ENCODE assay signal across 22 cellular contexts in the genomic region with DNA sequence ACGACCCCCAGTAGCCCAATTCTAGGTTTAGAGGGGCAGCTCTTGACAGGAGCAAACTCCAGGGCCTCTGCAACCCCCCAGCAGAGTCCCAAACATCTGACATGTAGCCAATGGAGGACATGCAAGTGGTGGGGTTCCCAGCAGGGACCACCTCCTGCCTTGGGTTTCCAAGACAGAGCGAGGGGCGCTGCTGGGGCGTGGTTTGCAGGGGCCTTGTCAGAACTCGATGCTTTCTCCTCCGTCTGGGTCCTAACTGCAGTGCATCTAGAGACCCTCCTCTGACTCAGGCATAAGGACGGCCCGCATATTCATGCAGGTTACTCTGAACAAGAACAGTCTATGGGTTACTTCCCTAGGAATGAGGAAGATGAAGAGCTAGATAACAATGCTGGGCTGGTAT. TPM values are rescaled to one million over a fixed set of nuclear protein-coding genes. Genes with fewer than 3 reads are reported as not detected.
"Had no signal": no experiment of that assay in that cellular context is flagged by ENCODE, and none has a peak within 500 bp of the region (broad histone marks: within the 10 kb centered on the region; RNA-seq: fewer than 3 reads in every experiment).

No MANE protein-coding gene starts in this region.

- H3K4me3 ChIP-seq: coronary artery, lower lobe of right lung, mucosa of descending colon, transverse colon had no signal

- H3K4me3 Mint-ChIP-seq: activated B cell treated with CpG ODN at 0.5 μM for 24 hours; activated naive CD8-positive, alpha-beta T cell; activated T-cell treated with anti-CD3 and anti-CD28 coated beads, Interleukin-2, amount 50 U/mL, for 4 hours; stimulated activated effector memory CD8-positive, alpha-beta T cell treated with anti-CD3 and anti-CD28 coated beads, Interleukin-12 subunit alpha, Interleukin-12 subunit beta, amount 100 ng/mL, for 72 hours; stimulated activated naive CD8-positive, alpha-beta T cell treated with anti-CD3 and anti-CD28 coated beads, Interleukin-15, amount 100 ng/mL, for 72 hours; T-helper 1 cell treated with Interleukin-12 subunit alpha and Interleukin-12 subunit beta and Interleukin-4 antibody, amounts not matched to agents 30 μg/mL and 1 μg/mL, for 36 hours had no signal

- H3K36me3 Mint-ChIP-seq: activated naive CD8-positive, alpha-beta T cell; stimulated activated effector memory CD8-positive, alpha-beta T cell treated with anti-CD3 and anti-CD28 coated beads, Interleukin-12 subunit alpha, Interleukin-12 subunit beta, amount 100 ng/mL, for 72 hours had no signal

- H3K27ac ChIP-seq: lower lobe of right lung, transverse colon had no signal

- DNase-seq: activated B cell treated with CpG ODN at 0.5 μM for 24 hours; activated CD4-positive, alpha-beta T cell treated with anti-CD3 and anti-CD28 coated beads for 4 hours; activated CD4-positive, alpha-beta T cell treated with anti-CD3 and anti-CD28 coated beads, Interleukin-2, amount 50 U/mL, for 48 hours; activated CD8-positive, alpha-beta memory T cell treated with anti-CD3 and anti-CD28 coated beads, Interleukin-2, amount 50 U/mL, for 48 hours; activated naive CD4-positive, alpha-beta T cell; activated T-cell treated with anti-CD3 and anti-CD28 coated beads, Interleukin-2, amount 50 U/mL, for 4 hours; foreskin fibroblast; hippocampal formation; lower lobe of right lung; mesendoderm; occipital lobe; stimulated activated CD4-positive, alpha-beta T cell treated with anti-CD3 and anti-CD28 coated beads, Interleukin-2, amount 100 ng/mL, for 24 hours; stimulated activated naive CD8-positive, alpha-beta T cell treated with anti-CD3 and anti-CD28 coated beads, Interleukin-15, amount 100 ng/mL, for 72 hours; transverse colon had no signal

- H3K9me3 Mint-ChIP-seq: activated B cell treated with CpG ODN at 0.5 μM for 24 hours; activated T-cell treated with anti-CD3 and anti-CD28 coated beads, Interleukin-2, amount 50 U/mL, for 4 hours; activated T-helper 2 cell treated with anti-CD3 and anti-CD28 coated beads, Interferon-gamma antibody, Interleukin-2, Interleukin-4, amounts not matched to agents 10 μg/mL and 5 μg/mL and 100 μg/mL, durations not matched to agents 14 hours and 24 hours and 36 hours; stimulated activated effector memory CD8-positive, alpha-beta T cell treated with anti-CD3 and anti-CD28 coated beads, Interleukin-12 subunit alpha, Interleukin-12 subunit beta, amount 100 ng/mL, for 72 hours; stimulated activated naive CD8-positive, alpha-beta T cell treated with anti-CD3 and anti-CD28 coated beads, Interleukin-15, amount 100 ng/mL, for 72 hours; T-helper 1 cell treated with Interleukin-12 subunit alpha and Interleukin-12 subunit beta and Interleukin-4 antibody, amounts not matched to agents 30 μg/mL and 1 μg/mL, for 36 hours had no signal

- H3K4me1 Mint-ChIP-seq: activated B cell treated with CpG ODN at 0.5 μM for 24 hours; stimulated activated effector memory CD8-positive, alpha-beta T cell treated with anti-CD3 and anti-CD28 coated beads, Interleukin-12 subunit alpha, Interleukin-12 subunit beta, amount 100 ng/mL, for 72 hours; stimulated activated naive CD8-positive, alpha-beta T cell treated with anti-CD3 and anti-CD28 coated beads, Interleukin-15, amount 100 ng/mL, for 72 hours had no signal

- H3K9me3 ChIP-seq: lower lobe of right lung, mucosa of descending colon, transverse colon had no signal

- H3K27ac Mint-ChIP-seq: activated B cell treated with CpG ODN at 0.5 μM for 24 hours; activated naive CD8-positive, alpha-beta T cell; activated T-helper 2 cell treated with anti-CD3 and anti-CD28 coated beads, Interferon-gamma antibody, Interleukin-2, Interleukin-4, amounts not matched to agents 10 μg/mL and 5 μg/mL and 100 μg/mL, durations not matched to agents 14 hours and 24 hours and 36 hours; T-helper 1 cell treated with Interleukin-12 subunit alpha and Interleukin-12 subunit beta and Interleukin-4 antibody, amounts not matched to agents 30 μg/mL and 1 μg/mL, for 36 hours had no signal

- H3K27me3 ChIP-seq: transverse colon had no signal

- ATAC-seq: activated T-cell treated with anti-CD3 and anti-CD28 coated beads, Interleukin-2, amount 50 U/mL, for 4 hours; left colon; mucosa of descending colon; stimulated activated effector memory CD8-positive, alpha-beta T cell treated with anti-CD3 and anti-CD28 coated beads, Interleukin-12 subunit alpha, Interleukin-12 subunit beta, amount 100 ng/mL, for 72 hours; stimulated activated naive CD8-positive, alpha-beta T cell treated with anti-CD3 and anti-CD28 coated beads, Interleukin-15, amount 100 ng/mL, for 72 hours had no signal

- H3K27me3 Mint-ChIP-seq: activated B cell treated with CpG ODN at 0.5 μM for 24 hours; activated naive CD8-positive, alpha-beta T cell; stimulated activated naive CD8-positive, alpha-beta T cell treated with anti-CD3 and anti-CD28 coated beads, Interleukin-15, amount 100 ng/mL, for 72 hours had no signal

RNA-seq across cellular contexts. Expression of gene TMEM63A, which starts 55.1 kb away (rescaled TPM):
- polyA plus RNA-seq: neural cell had no signal
